ENCODE assay signal across 20 cellular contexts in the genomic region with DNA sequence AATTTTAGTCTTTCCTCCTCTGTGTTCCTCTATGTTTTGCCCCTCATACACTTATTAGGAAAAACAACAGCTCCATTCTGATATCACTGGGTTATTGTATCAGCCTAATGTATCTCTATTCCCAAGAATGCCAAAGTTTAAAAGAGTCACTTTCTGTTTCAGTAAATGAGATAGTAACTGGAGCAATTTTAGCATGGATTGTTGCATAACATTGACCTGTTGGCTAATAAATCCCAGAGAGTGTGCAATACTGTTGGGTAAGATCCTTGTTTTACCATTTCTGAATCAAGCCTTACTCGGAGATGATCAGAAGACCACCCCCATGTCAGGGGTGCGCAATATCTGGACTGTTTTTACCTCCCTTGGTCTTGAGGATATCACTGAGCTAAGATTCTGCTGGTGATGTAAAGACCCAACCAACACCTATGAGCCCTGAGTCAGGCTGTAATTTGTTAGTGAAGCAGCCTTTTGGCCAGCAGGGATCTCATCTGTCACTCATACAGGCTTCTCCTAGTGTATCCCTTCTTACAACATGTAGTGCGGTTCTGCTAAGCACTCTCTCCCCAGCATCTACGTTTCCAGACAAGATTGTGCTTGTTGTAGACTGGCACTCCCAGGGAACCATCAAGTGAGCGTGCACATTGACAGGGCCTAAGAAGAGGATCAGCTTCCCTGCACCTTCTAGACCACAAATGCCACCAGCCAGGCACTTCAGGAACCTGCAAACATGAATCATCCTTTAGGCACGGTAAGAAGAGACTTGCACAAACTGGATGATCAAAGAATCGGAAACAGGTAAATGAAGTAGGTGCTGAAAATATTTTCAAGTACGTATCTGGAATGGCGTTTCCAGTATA. TPM values are rescaled to one million over a fixed set of nuclear protein-coding genes. Genes with fewer than 3 reads are reported as not detected.
DNase-seq lines count a peak whose midpoint lies in the region; ATAC-seq, FAIRE-seq and TF ChIP-seq lines count a peak whose summit lies in the region.
"Had no signal": no experiment of that assay in that cellular context is flagged by ENCODE, and none has a peak within 500 bp of the region (broad histone marks: within the 10 kb centered on the region; RNA-seq: fewer than 3 reads in every experiment).

No MANE protein-coding gene starts in this region.

- no peak overlapping the region for H3K27ac Mint-ChIP-seq in activated naive CD4-positive, alpha-beta T cell treated with anti-CD3 and anti-CD28 coated beads, Interleukin-2, amount 50 U/mL, for 72 hours
- no peak overlapping the region for H3K27ac Mint-ChIP-seq in activated naive CD4-positive, alpha-beta T cell treated with anti-CD3 and anti-CD28 coated beads, Interleukin-2, amount 10 ng/mL, durations not matched to agents 7 days and 5 days
- no peak overlapping the region for H3K27ac Mint-ChIP-seq in T-helper 17 cell
- H3K27ac Mint-ChIP-seq: activated naive CD8-positive, alpha-beta T cell; CD4-positive, alpha-beta memory T cell; IgD-negative memory B cell had no signal

- peak overlapping the region; percentile 21 for H3K27ac ChIP-seq in thymus (ENCODE audit: low read depth)
- H3K27ac ChIP-seq: brain microvascular endothelial cell, sigmoid colon had no signal

- peaks cover 9% of the 10 kb centered on the region for H3K27me3 Mint-ChIP-seq in activated naive CD4-positive, alpha-beta T cell treated with anti-CD3 and anti-CD28 coated beads, Interleukin-2, amount 10 ng/mL, durations not matched to agents 7 days and 5 days
- peaks cover 3% of the 10 kb centered on the region for H3K27me3 Mint-ChIP-seq in T-helper 17 cell
- H3K27me3 Mint-ChIP-seq: activated naive CD8-positive, alpha-beta T cell had no signal

- no peak overlapping the region for H3K4me3 ChIP-seq in fibroblast of the aortic adventitia (ENCODE audit: low read depth, low read length)
- no peak overlapping the region for H3K4me3 ChIP-seq in thymus (ENCODE audit: low read length)
- H3K4me3 ChIP-seq: mucosa of descending colon, sigmoid colon had no signal

- FAIRE-seq in RCC 7860 (lab: Jason Lieb, UNC), result no peak

- no peaks in the 10 kb centered on the region for H3K9me3 ChIP-seq in thymus (ENCODE audit: control insufficient read depth)
- no peaks in the 10 kb centered on the region for H3K9me3 ChIP-seq in T-helper 17 cell (ENCODE audit: control insufficient read depth, low read length, poor library complexity, severe bottlenecking)
- H3K9me3 ChIP-seq: mucosa of descending colon, sigmoid colon had no signal

- no peaks in the 10 kb centered on the region for H3K27me3 ChIP-seq in thymus (ENCODE audit: control insufficient read depth, insufficient read depth)
- H3K27me3 ChIP-seq: brain microvascular endothelial cell, sigmoid colon had no signal

- no peaks in the 10 kb centered on the region for H3K36me3 ChIP-seq in thymus (ENCODE audit: control insufficient read depth, insufficient read depth)
- H3K36me3 ChIP-seq: brain microvascular endothelial cell, sigmoid colon had no signal

- WGBS in thymus, result 72% methylated on average over 9 of the region's 9 CpGs

- H3K4me1 ChIP-seq in thymus (ENCODE audit: control insufficient read depth, insufficient read depth, low read length), result no peaks in the 10 kb centered on the region
- H3K4me1 ChIP-seq: sigmoid colon had no signal

- no peaks in the 10 kb centered on the region for H3K9me3 Mint-ChIP-seq in activated naive CD4-positive, alpha-beta T cell treated with anti-CD3 and anti-CD28 coated beads, Interleukin-2, amount 50 U/mL, for 72 hours
- no peaks in the 10 kb centered on the region for H3K9me3 Mint-ChIP-seq in activated naive CD4-positive, alpha-beta T cell treated with anti-CD3 and anti-CD28 coated beads, Interleukin-2, amount 10 ng/mL, durations not matched to agents 7 days and 5 days
- H3K9me3 Mint-ChIP-seq: CD4-positive, alpha-beta memory T cell; IgD-negative memory B cell had no signal

- CTCF ChIA-PET in activated naive CD4-positive, alpha-beta T cell treated with anti-CD3 and anti-CD28 coated beads, Interleukin-2, amount 10 ng/mL, durations not matched to agents 7 days and 5 days (lab: Charles Lee), result no interaction called here

- no peaks in the 10 kb centered on the region for H3K4me1 Mint-ChIP-seq in activated naive CD4-positive, alpha-beta T cell treated with anti-CD3 and anti-CD28 coated beads, Interleukin-2, amount 10 ng/mL, durations not matched to agents 7 days and 5 days
- H3K4me1 Mint-ChIP-seq in T-helper 17 cell, result peaks cover 3% of the 10 kb centered on the region
- H3K4me1 Mint-ChIP-seq: IgD-negative memory B cell had no signal

- H3K36me3 Mint-ChIP-seq in activated naive CD4-positive, alpha-beta T cell treated with anti-CD3 and anti-CD28 coated beads, Interleukin-2, amount 50 U/mL, for 72 hours, result no peaks in the 10 kb centered on the region
- H3K36me3 Mint-ChIP-seq in activated naive CD4-positive, alpha-beta T cell treated with anti-CD3 and anti-CD28 coated beads, Interleukin-2, amount 10 ng/mL, durations not matched to agents 7 days and 5 days, result no peaks in the 10 kb centered on the region
- no peaks in the 10 kb centered on the region for H3K36me3 Mint-ChIP-seq in T-helper 17 cell (ENCODE audit: low read depth)
- H3K36me3 Mint-ChIP-seq: activated naive CD8-positive, alpha-beta T cell; CD4-positive, alpha-beta memory T cell had no signal

- peak in 1 of 2 donors; percentile 11 for DNase-seq in activated naive CD4-positive, alpha-beta T cell treated with anti-CD3 and anti-CD28 coated beads, Interleukin-2, amount 50 U/mL, for 72 hours (ENCODE audit: low spot score in 2 of 2)
- DNase-seq in activated naive CD4-positive, alpha-beta T cell treated with anti-CD3 and anti-CD28 coated beads, Interleukin-2, amount 10 ng/mL, durations not matched to agents 7 days and 5 days, result no peak
- peak; percentile 70 for DNase-seq in SKM-1 (lab: John Stamatoyannopoulos, UW; ENCODE audit: unreplicated experiment)
- DNase-seq in fibroblast of the aortic adventitia (ENCODE audit: low read depth), result peak; percentile 41
- DNase-seq in RCC 7860 (ENCODE audit: low spot score), result no peak
- DNase-seq in T-helper 17 cell, result no peak
- DNase-seq in NCI-H510A (lab: John Stamatoyannopoulos, UW), result no peak
- DNase-seq: activated CD4-positive, alpha-beta T cell treated with anti-CD3 and anti-CD28 coated beads, Interleukin-2, amount 50 U/mL, for 4 hours; brain microvascular endothelial cell; CD4-positive, alpha-beta memory T cell; mucosa of descending colon; NCI-H1092 treated with DMSO at 0.1 percent for 48 hours; occipital lobe; sigmoid colon; stimulated activated CD4-positive, alpha-beta T cell treated with anti-CD3 and anti-CD28 coated beads, Interleukin-2, amount 100 ng/mL, for 24 hours; SW 1271 had no signal

- no peak for TF ChIP-seq CTCF in fibroblast of the aortic adventitia (IDR thresholded peaks at IDR 0.05; ENCODE audit: insufficient read depth, low read length)

- ATAC-seq in activated naive CD4-positive, alpha-beta T cell treated with anti-CD3 and anti-CD28 coated beads, Interleukin-2, amount 50 U/mL, for 72 hours, result peak; percentile 83 to 88
- ATAC-seq in T-helper 17 cell, result no peak
- ATAC-seq: mucosa of descending colon had no signal

- H3K4me3 Mint-ChIP-seq in activated naive CD4-positive, alpha-beta T cell treated with anti-CD3 and anti-CD28 coated beads, Interleukin-2, amount 10 ng/mL, durations not matched to agents 7 days and 5 days, result no peak overlapping the region
- H3K4me3 Mint-ChIP-seq in T-helper 17 cell, result no peak overlapping the region
- H3K4me3 Mint-ChIP-seq: activated naive CD8-positive, alpha-beta T cell; CD4-positive, alpha-beta memory T cell; IgD-negative memory B cell had no signal

RNA-seq across cellular contexts. Expression of gene IPCEF1, which starts 11.5 kb away (rescaled TPM):
- 10 to 100 TPM in 1 of 2 donors, 1 to 10 TPM in 1; 8.8 to 19.1 TPM for total RNA-seq in activated naive CD4-positive, alpha-beta T cell treated with anti-CD3 and anti-CD28 coated beads, Interleukin-2, amount 50 U/mL, for 72 hours
- total RNA-seq in fibroblast of the aortic adventitia (ENCODE audit: low replicate concordance) (0.54 and 1.3 TPM in 2 replicates), T-helper 17 cell (10 to 100 TPM; 50.4 to 63.1 TPM)
- polyA plus RNA-seq in thymus, result 6.5 TPM
- total RNA-seq: Daoy had no signal

Comparison
In these comparisons a context has a peak if more than half of its experiments do, and no peak if none do; other contexts are left out.
1. DNase-seq: peak in SKM-1 (single experiment) and fibroblast of the aortic adventitia (single experiment); none in activated naive CD4-positive, alpha-beta T cell treated with anti-CD3 and anti-CD28 coated beads, Interleukin-2, amount 10 ng/mL, durations not matched to agents 7 days and 5 days (single experiment), RCC 7860 (single experiment), T-helper 17 cell (0 of 3) and NCI-H510A (single experiment).